In the genomic region with DNA sequence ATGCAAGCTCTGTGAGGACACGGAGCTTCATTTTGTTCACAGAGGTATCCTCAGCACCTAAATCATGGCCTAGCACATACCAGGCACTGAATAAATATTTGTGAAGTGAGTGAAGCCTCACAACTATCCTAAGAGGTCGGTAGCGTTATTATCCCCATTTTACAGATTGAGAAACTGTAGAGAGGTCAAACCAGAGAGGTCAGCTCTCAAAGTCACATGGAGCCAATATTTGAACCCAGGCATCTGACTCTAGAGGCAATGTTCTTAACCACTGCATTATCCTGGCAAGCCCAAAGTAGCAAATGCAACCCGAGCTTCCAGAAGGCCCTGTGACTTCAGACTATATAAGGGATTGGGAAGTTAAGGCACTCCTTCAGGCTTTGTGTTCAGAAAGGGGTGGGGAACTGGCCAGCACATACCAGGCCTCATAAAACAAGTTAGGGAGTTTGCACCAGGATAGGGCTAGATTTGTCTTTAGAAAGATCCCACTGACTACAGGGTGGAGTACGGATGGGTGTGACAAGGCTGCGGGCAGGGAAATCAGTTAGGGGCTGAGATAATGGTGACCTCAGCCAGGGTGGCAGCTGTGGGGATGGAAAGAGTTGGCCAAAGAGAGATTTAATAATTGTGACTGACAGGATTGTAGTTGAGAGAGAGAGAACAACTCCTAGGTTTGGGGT, we compare ENCODE assay signal across 28 cellular contexts.
"Had no signal": no experiment of that assay in that cellular context is flagged by ENCODE, and none has a peak within 500 bp of the region (broad histone marks: within the 10 kb centered on the region; RNA-seq: fewer than 3 reads in every experiment).

No MANE protein-coding gene starts in this region.

- H3K4me3 ChIP-seq: ascending aorta, left lung, lung, pancreas, psoas muscle, stomach, tibial artery, upper lobe of right lung had no signal

- H3K9me3 ChIP-seq: ascending aorta, left lung, pancreas, psoas muscle, stomach, tibial artery, upper lobe of right lung had no signal

- H3K27me3 ChIP-seq: ascending aorta, left lung, pancreas, stomach, tibial artery, upper lobe of right lung had no signal

- DNase-seq: activated CD4-positive, alpha-beta T cell treated with anti-CD3 and anti-CD28 coated beads for 4 hours; activated CD4-positive, alpha-beta T cell treated with anti-CD3 and anti-CD28 coated beads, Interleukin-2, amount 50 U/mL, for 4 hours; activated CD8-positive, alpha-beta memory T cell treated with anti-CD3 and anti-CD28 coated beads, Interleukin-2, amount 50 U/mL, for 4 hours; activated gamma-delta T cell; activated naive CD4-positive, alpha-beta T cell treated with anti-CD3 and anti-CD28 coated beads, Interleukin-2, amount 10 ng/mL, durations not matched to agents 7 days and 5 days; activated naive CD8-positive, alpha-beta T cell treated with anti-CD3 and anti-CD28 coated beads, Interleukin-2, amount 10 ng/mL, durations not matched to agents 7 days and 5 days; activated T-cell treated with anti-CD3 and anti-CD28 coated beads, Interleukin-2, amount 50 U/mL, for 1 hour; caudate nucleus; cortex of kidney; effector memory CD8-positive, alpha-beta T cell; foreskin keratinocyte; left lung; mesendoderm; naive B cell; nucleus accumbens; pancreas; psoas muscle; stimulated activated CD4-positive, alpha-beta T cell treated with anti-CD3 and anti-CD28 coated beads, Interleukin-15, amount 100 ng/mL, for 24 hours; stimulated activated CD4-positive, alpha-beta T cell treated with anti-CD3 and anti-CD28 coated beads, Interleukin-2, amount 100 ng/mL, for 24 hours; stimulated activated naive B cell treated with anti-CD40 and anti-IgM and Interleukin-4, amounts not matched to agents 10 μg/mL and 1 μg/mL and 100 μg/mL, for 72 hours; stomach; SW 1271; T-helper 2 cell; tibial artery; upper lobe of right lung had no signal

- H3K27ac ChIP-seq: ascending aorta, foreskin keratinocyte, left lung, pancreas, psoas muscle, stomach, tibial artery, upper lobe of right lung, VCaP had no signal

- H3K4me1 ChIP-seq: ascending aorta, foreskin keratinocyte, left lung, pancreas, psoas muscle, tibial artery, upper lobe of right lung had no signal

- H3K36me3 ChIP-seq: ascending aorta, pancreas, stomach, tibial artery, upper lobe of right lung had no signal

- ATAC-seq: effector memory CD8-positive, alpha-beta T cell; foreskin keratinocyte; left lung; pancreas; psoas muscle; stimulated activated naive B cell treated with anti-CD40 and anti-IgM and Interleukin-4, amounts not matched to agents 10 μg/mL and 1 μg/mL and 100 μg/mL, for 72 hours; upper lobe of right lung had no signal
